ENCODE assay signal across 11 cellular contexts in the genomic region with DNA sequence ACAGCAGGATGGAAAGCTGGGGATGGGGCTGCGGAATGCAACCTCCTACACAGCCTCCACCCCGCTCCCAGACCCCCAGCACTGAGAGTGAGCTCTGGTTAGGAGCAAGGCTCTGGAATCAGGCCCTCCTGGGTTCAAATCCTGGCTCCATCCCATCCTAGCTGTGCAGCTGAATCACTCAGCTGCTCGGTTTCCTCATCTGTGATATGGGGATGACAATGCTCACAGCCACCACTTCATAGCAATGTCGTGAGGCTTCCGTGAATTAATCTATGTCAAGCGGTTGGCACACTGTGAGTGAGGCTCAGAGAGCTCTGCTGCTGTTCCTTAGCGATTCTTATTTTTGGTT. TPM values are rescaled to one million over a fixed set of nuclear protein-coding genes. Genes with fewer than 3 reads are reported as not detected.
DNase-seq lines count a peak whose midpoint lies in the region; ATAC-seq and TF ChIP-seq lines count a peak whose summit lies in the region.
"Had no signal": no experiment of that assay in that cellular context is flagged by ENCODE, and none has a peak within 500 bp of the region (broad histone marks: within the 10 kb centered on the region; RNA-seq: fewer than 3 reads in every experiment).

No MANE protein-coding gene starts in this region.

- H3K4me3 ChIP-seq in PC-3 (ENCODE audit: low read length) (peak overlapping the region; percentile 93), ectodermal cell (ENCODE audit: insufficient read depth, low read depth, low read length) (peak overlapping the region; percentile 27), mesendoderm (ENCODE audit: low read length) (no peak overlapping the region)

- H3K4me1 Mint-ChIP-seq in nephron: peaks cover 13% of the 10 kb centered on the region

- H3K9me3 ChIP-seq in PC-3 (ENCODE audit: low read length) (no peaks in the 10 kb centered on the region), ectodermal cell (ENCODE audit: control insufficient read depth, low read length) (no peaks in the 10 kb centered on the region)

- peak overlapping the region; percentile 82 for H2AFZ ChIP-seq in PC-3 (ENCODE audit: low read length)

- H2BK15ac ChIP-seq in mesendoderm (replicated peaks; ENCODE audit: low read depth): no peak overlapping the region

- H3K9me3 Mint-ChIP-seq in nephron: no peaks in the 10 kb centered on the region

- no peak overlapping the region for H2BK120ac ChIP-seq in mesendoderm (ENCODE audit: low read depth, low read length)

- no peak overlapping the region for H3K27ac Mint-ChIP-seq in nephron

- TSS peak; percentile 23 for BruUV-seq in PC-3 (replicated peaks; lab: Mats Ljungman, UMichigan)

- no peaks in the 10 kb centered on the region for H3K36me3 ChIP-seq in PC-3 (ENCODE audit: low read depth, low read length)
- H3K36me3 ChIP-seq in ectodermal cell (ENCODE audit: control insufficient read depth, insufficient read depth, low read length): no peaks in the 10 kb centered on the region
- no peaks in the 10 kb centered on the region for H3K36me3 ChIP-seq in mesendoderm (ENCODE audit: control insufficient read depth, insufficient read depth, low read length)

- H3K27me3 ChIP-seq in PC-3 (ENCODE audit: low read length): no peaks in the 10 kb centered on the region
- peaks cover 52% of the 10 kb centered on the region for H3K27me3 ChIP-seq in ectodermal cell (ENCODE audit: control insufficient read depth, insufficient read depth, low read length, poor library complexity, severe bottlenecking)
- H3K27me3 ChIP-seq in mesendoderm (ENCODE audit: insufficient read depth, low read length, poor library complexity): peaks cover 26% of the 10 kb centered on the region

- no peak overlapping the region for H3K27ac ChIP-seq in PC-3 (ENCODE audit: low read length)
- no peak overlapping the region for H3K27ac ChIP-seq in ectodermal cell (ENCODE audit: insufficient read depth, low read depth, low read length, poor library complexity, severe bottlenecking)
- no peak overlapping the region for H3K27ac ChIP-seq in mesendoderm (ENCODE audit: low read depth, low read length)

- H2AK5ac ChIP-seq in mesendoderm (ENCODE audit: low read length): no peak overlapping the region

- H3K79me2 ChIP-seq in PC-3 (ENCODE audit: low read length) (peaks cover 25% of the 10 kb centered on the region), mesendoderm (ENCODE audit: control insufficient read depth, insufficient read depth, low read length) (no peaks in the 10 kb centered on the region)

- no peaks in the 10 kb centered on the region for H3K9me2 ChIP-seq in PC-3 (replicated peaks; ENCODE audit: low read length)

- H4K8ac ChIP-seq in mesendoderm (ENCODE audit: low read depth, low read length): no peak overlapping the region

- H3K23ac ChIP-seq in mesendoderm (ENCODE audit: low read length): no peak overlapping the region

- no peak for TF ChIP-seq CTCF in PC-3 (conservative IDR thresholded peaks at IDR 0.05; ENCODE audit: low read depth, low read length)
- TF ChIP-seq CTCF in nephron (IDR thresholded peaks at IDR 0.05; ENCODE audit: unreplicated experiment in 3 of 3): no peak

- intact Hi-C loops in PC-3 (cut with micrococcal nuclease): no loop called here

- peak; percentile 16; the same call in 1 of the 2 replicates for ATAC-seq in PC-3
- ATAC-seq in GM19035 (IDR thresholded peaks at IDR 0.05; ENCODE audit: unreplicated experiment): no peak

- H3K56ac ChIP-seq in mesendoderm (ENCODE audit: low read length): no peak overlapping the region

- peak overlapping the region in 2 of 3 experiments; percentile 71 to 76 for H3K4me3 Mint-ChIP-seq in nephron

- no peaks in the 10 kb centered on the region for H4K20me1 ChIP-seq in PC-3 (ENCODE audit: low read length)

- peak overlapping the region; percentile 85 for H3K4me2 ChIP-seq in PC-3 (ENCODE audit: low read length)
- no peak overlapping the region for H3K4me2 ChIP-seq in mesendoderm (ENCODE audit: low read length)

- H3K4ac ChIP-seq in mesendoderm (ENCODE audit: low read depth, low read length): no peak overlapping the region

- peaks cover under 1% of the 10 kb centered on the region for H3F3A ChIP-seq in PC-3 (ENCODE audit: low read length, unreplicated experiment)

- H3K36me3 Mint-ChIP-seq in nephron (ENCODE audit: low read depth): no peaks in the 10 kb centered on the region

- H3K4me1 ChIP-seq in PC-3 (ENCODE audit: insufficient read depth, low read length) (peaks cover 11% of the 10 kb centered on the region), ectodermal cell (ENCODE audit: control insufficient read depth, insufficient read depth, low read length) (no peaks in the 10 kb centered on the region), mesendoderm (ENCODE audit: control insufficient read depth, low read depth, low read length) (no peaks in the 10 kb centered on the region)

- no peaks in the 10 kb centered on the region for H3K79me1 ChIP-seq in mesendoderm (ENCODE audit: low read length)

- no peak overlapping the region for H4K5ac ChIP-seq in mesendoderm (ENCODE audit: low read length)

- H3K9ac ChIP-seq in PC-3 (ENCODE audit: low read length) (peak overlapping the region; percentile 61), mesendoderm (ENCODE audit: low read length) (no peak overlapping the region)

- no peak overlapping the region for H3K18ac ChIP-seq in mesendoderm (ENCODE audit: low read length)

- DNase-seq in ELR (ENCODE audit: low read depth) (peak; percentile 24), PC-3 (peak; percentile 14), NCI-H345 (lab: John Stamatoyannopoulos, UW) (no peak), mesendoderm (no peak), NCI-H774 (lab: John Stamatoyannopoulos, UW) (no peak)
- DNase-seq: effector CD8-positive, alpha-beta T cell; Kasumi-1; midbrain had no signal

- H2BK5ac ChIP-seq in mesendoderm (ENCODE audit: low read length): no peak overlapping the region

- POLR2A ChIA-PET in PC-3 (lab: Charles Lee; ENCODE audit: unreplicated experiment): interaction anchor here (0.6 kb wide), 1 partner anchor 10 kb away, joined by 4 read pairs; no protein-coding TSS in a partner anchor

- WGBS in ectodermal cell, 2 experiments: 50 to 52% methylated on average over 7 of the region's 7 CpGs
- WGBS in mesendoderm (ENCODE audit: extremely low coverage, insufficient coverage, low lambda C conversion rate): no CpG with 5 or more reads among the region's 7 CpGs

- CTCF ChIA-PET in PC-3 (lab: Charles Lee): no interaction called here

- peaks cover 82% of the 10 kb centered on the region for H3K27me3 Mint-ChIP-seq in nephron (ENCODE audit: low read depth)

RNA-seq across cellular contexts. Expression of a gene that starts 0.5 kb away (rescaled TPM):
- total RNA-seq in PC-3 (2014; rRNA removed): 3.4 and 5.0 TPM in 2 replicates
- polyA plus RNA-seq in ectodermal cell (2013, experiment 1 of 4): not detected
- not detected for polyA plus RNA-seq in ectodermal cell (2013, experiment 2 of 4)
- not detected for polyA plus RNA-seq in ectodermal cell (2013, experiment 3 of 4)
- polyA plus RNA-seq in ectodermal cell (2013, experiment 4 of 4): not detected
- polyA plus RNA-seq in mesendoderm (2013, experiment 1 of 2): 0.03 TPM
- polyA plus RNA-seq in mesendoderm (2013, experiment 2 of 2): 0.03 TPM

RNA-seq across cellular contexts. Expression of a gene that starts 40.9 kb away (rescaled TPM):
- 13.5 and 16.2 TPM in 2 replicates for total RNA-seq in PC-3 (2014; rRNA removed)
- polyA plus RNA-seq in ectodermal cell (2013, experiment 1 of 4): 80.6 TPM
- 78.7 TPM for polyA plus RNA-seq in ectodermal cell (2013, experiment 2 of 4)
- 72.7 TPM for polyA plus RNA-seq in ectodermal cell (2013, experiment 3 of 4)
- 66.4 TPM for polyA plus RNA-seq in ectodermal cell (2013, experiment 4 of 4)
- polyA plus RNA-seq in mesendoderm (2013, experiment 1 of 2): 56.1 TPM
- polyA plus RNA-seq in mesendoderm (2013, experiment 2 of 2): 52.0 TPM

RNA-seq across cellular contexts. Expression of a gene that starts 52.4 kb away (rescaled TPM):
- total RNA-seq in PC-3 (2014; rRNA removed): 7.1 and 16.5 TPM in 2 replicates
- 6.1 TPM for polyA plus RNA-seq in ectodermal cell (2013, experiment 1 of 4)
- polyA plus RNA-seq in ectodermal cell (2013, experiment 2 of 4): 4.8 TPM
- 4.0 TPM for polyA plus RNA-seq in ectodermal cell (2013, experiment 3 of 4)
- 3.3 TPM for polyA plus RNA-seq in ectodermal cell (2013, experiment 4 of 4)
- polyA plus RNA-seq in mesendoderm (2013, experiment 1 of 2): 5.5 TPM
- 5.4 TPM for polyA plus RNA-seq in mesendoderm (2013, experiment 2 of 2)

Comparison
In these comparisons a context has a peak if more than half of its experiments do, and no peak if none do; other contexts are left out.
1. DNase-seq: peak in ELR (single experiment) and PC-3 (single experiment); none in NCI-H345 (single experiment), mesendoderm (single experiment) and NCI-H774 (single experiment).